Comparison of ENCODE assay signal across 22 cellular contexts in genomic region chr14:94394025-94394493, GRCh38. TPM values are rescaled to one million over a fixed set of nuclear protein-coding genes. Genes with fewer than 3 reads are reported as not detected.
DNase-seq lines count a peak whose midpoint lies in the region; ATAC-seq, FAIRE-seq and TF ChIP-seq lines count a peak whose summit lies in the region.
"Had no signal": no experiment of that assay in that cellular context is flagged by ENCODE, and none has a peak within 500 bp of the region (broad histone marks: within the 10 kb centered on the region; RNA-seq: fewer than 3 reads in every experiment).

No MANE protein-coding gene starts in this region.

- POLR2A ChIA-PET in A549 (lab: Yijun Ruan, JAX): no interaction called here

- H3K27me3 Mint-ChIP-seq in CD14-positive monocyte (ENCODE audit: low read depth in 3 of 3): peaks cover 0 to 4% (median 0%) of the 10 kb centered on the region in 3 donors
- H3K27me3 Mint-ChIP-seq: activated CD4-positive, alpha-beta T cell treated with anti-CD3 and anti-CD28 coated beads, Interleukin-2, amount 10 ng/mL, durations not matched to agents 7 days and 5 days had no signal

- 0 out of 3 replicates have a peak, but pooled peaks cover 5% of the 10 kb centered on the region for H3K4me1 ChIP-seq in A549
- H3K4me1 ChIP-seq in body of pancreas: peaks cover 66% of the 10 kb centered on the region
- peaks cover 0 to 8% of the 10 kb centered on the region in 2 donors for H3K4me1 ChIP-seq in muscle layer of duodenum (ENCODE audit: control insufficient read depth in 1 of 2, insufficient read depth in 2 of 2, low read length in 2 of 2)

- ATAC-seq in A549: no peak
- ATAC-seq in body of pancreas: no peak
- no peak for ATAC-seq in HG03457 (IDR thresholded peaks at IDR 0.05; ENCODE audit: unreplicated experiment)

- H3K27ac Mint-ChIP-seq in CD14-positive monocyte: peak overlapping the region; percentile 98 to 99 (median 99)

- DNase-seq in A549 (ENCODE audit: low read depth in 1 of 2, low spot score in 1 of 2): no peak
- DNase-seq in CD14-positive monocyte (ENCODE audit: low spot score): no peak
- DNase-seq in body of pancreas: peak in 1 of 4 donors; percentile 36
- DNase-seq in NCI-H146 (lab: John Stamatoyannopoulos, UW): no peak
- DNase-seq in T-helper 9 cell: no peak
- no peak for DNase-seq in NCI-H524 (lab: John Stamatoyannopoulos, UW)
- DNase-seq: activated CD4-positive, alpha-beta T cell treated with anti-CD3 and anti-CD28 coated beads, Interleukin-2, amount 10 ng/mL, durations not matched to agents 7 days and 5 days; activated effector memory CD4-positive, alpha-beta T cell treated with Interleukin-2 at 50 U/mL for 16 hours; DMS153; effector memory CD4-positive, alpha-beta T cell; Karpas-422; kidney glomerular epithelial cell; NCI-H1436; NCI-H345; SHP77 treated with DMSO at 0.1 percent for 48 hours; stimulated activated CD4-positive, alpha-beta T cell treated with anti-CD3 and anti-CD28 coated beads, Interleukin-12 subunit alpha, Interleukin-12 subunit beta, amount 100 ng/mL, for 4 hours had no signal

- 44% methylated on average over 8 of the region's 8 CpGs for WGBS in A549 (ENCODE audit: missing lambda C conversion rate)
- 49 to 58% methylated on average over 8 of the region's 8 CpGs for WGBS in body of pancreas, 2 donors

- peak overlapping the region in 1 of 2 donors; percentile 65 for H3K4me3 Mint-ChIP-seq in CD14-positive monocyte
- H3K4me3 Mint-ChIP-seq: activated CD4-positive, alpha-beta T cell treated with anti-CD3 and anti-CD28 coated beads, Interleukin-2, amount 10 ng/mL, durations not matched to agents 7 days and 5 days had no signal

- H3K27ac ChIP-seq in A549: no peak overlapping the region
- peak overlapping the region in 3 of 4 donors; percentile 56 to 79 (median 78) for H3K27ac ChIP-seq in body of pancreas
- H3K27ac ChIP-seq in muscle layer of duodenum (ENCODE audit: low read length): peak overlapping the region; percentile 32
- H3K27ac ChIP-seq: brain microvascular endothelial cell had no signal

- H3K4me2 ChIP-seq in A549: no peak overlapping the region

- H3K36me3 Mint-ChIP-seq in CD14-positive monocyte: peaks cover 0 to 20% of the 10 kb centered on the region in 2 donors

- TF ChIP-seq CTCF in A549 (IDR thresholded peaks at IDR 0.05): no peak
- TF ChIP-seq CTCF in CD14-positive monocyte (IDR thresholded peaks at IDR 0.05): no peak
- TF ChIP-seq CTCF in body of pancreas (IDR thresholded peaks at IDR 0.05): peak in 1 of 7 experiments; percentile 5

- H3K4me3 ChIP-seq in A549: no peak overlapping the region
- H3K4me3 ChIP-seq in body of pancreas: no peak overlapping the region
- no peak overlapping the region for H3K4me3 ChIP-seq in muscle layer of duodenum (ENCODE audit: low read depth in 1 of 2, low read length in 2 of 2)

- H3K27me3 ChIP-seq in body of pancreas (no peaks in the 10 kb centered on the region), muscle layer of duodenum (ENCODE audit: low read depth, low read length) (no peaks in the 10 kb centered on the region)
- H3K27me3 ChIP-seq: brain microvascular endothelial cell had no signal

- H3K9me3 ChIP-seq in A549: no peaks in the 10 kb centered on the region
- H3K9me3 ChIP-seq in body of pancreas: no peaks in the 10 kb centered on the region
- no peaks in the 10 kb centered on the region for H3K9me3 ChIP-seq in muscle layer of duodenum (ENCODE audit: control insufficient read depth in 1 of 2, low read length in 2 of 2)

- H3K9me3 Mint-ChIP-seq in CD14-positive monocyte: peaks cover 0 to 3% (median 0%) of the 10 kb centered on the region in 7 donors
- H3K9me3 Mint-ChIP-seq: activated CD4-positive, alpha-beta T cell treated with anti-CD3 and anti-CD28 coated beads, Interleukin-2, amount 10 ng/mL, durations not matched to agents 7 days and 5 days had no signal

- intact Hi-C loops in CD14-positive monocyte (cut with micrococcal nuclease) (loop anchor here in 1 of 2 donors (5.0 kb wide), 1 partner anchor 437 kb away; no protein-coding TSS in a partner anchor), body of pancreas (cut with DNase I) (no loop called here)

- no peaks in the 10 kb centered on the region for H3K36me3 ChIP-seq in body of pancreas (replicated peaks in 1 of 2; ENCODE audit: insufficient read depth in 1 of 2, low read depth in 2 of 2)
- H3K36me3 ChIP-seq in muscle layer of duodenum (ENCODE audit: control insufficient read depth in 1 of 2, insufficient read depth in 2 of 2, low read length in 2 of 2): no peaks in the 10 kb centered on the region
- H3K36me3 ChIP-seq: brain microvascular endothelial cell had no signal

- TF ChIP-seq EP300 in A549 (IDR thresholded peaks at IDR 0.05): no peak

- TF ChIP-seq POLR2A in A549 (IDR thresholded peaks at IDR 0.05; ENCODE audit: low read length) (no peak), body of pancreas (IDR thresholded peaks at IDR 0.05) (no peak)

- FAIRE-seq in A549 (lab: Jason Lieb, UNC): no peak

- no peak for TF ChIP-seq RAD21 in A549 (conservative IDR thresholded peaks at IDR 0.05 in 1 of 2, IDR thresholded peaks at IDR 0.05 in 1 of 2)

- CTCF ChIA-PET in A549 (lab: Yijun Ruan, JAX): no interaction called here

- H3K4me1 Mint-ChIP-seq in CD14-positive monocyte: peaks cover 83% of the 10 kb centered on the region

TF ChIP-seq in A549, 52 proteins besides CTCF, POLR2A, EP300 and RAD21:
- TF ChIP-seq EHF (CRISPR knock-in tag; IDR thresholded peaks at IDR 0.05) (no peak), KDM1A (IDR thresholded peaks at IDR 0.05; ENCODE audit: low read depth) (peak; percentile 56; the same call in 1 of the 2 replicates)
TF ChIP-seq in A549: peak in this region for 1.

RNA-seq across cellular contexts. Expression of gene SERPINA1, which starts 5.7 kb away (rescaled TPM):
- polyA plus RNA-seq in A549 (2011; rRNA removed) (2.2 and 4.1 TPM in 2 replicates), A549 (2017; fragmentation: RNase III; extraction: RNeasy Plus Mini Kit Qiagen cat#74134 plus additional on column Dnase treatment) (0.24 to 0.34 TPM (median 0.26 TPM) in 3 replicates), CD14-positive monocyte (1,000 to 10,000 TPM; 1,278 to 2,042 TPM)
- polyA plus RNA-seq in A549 (2012; cell fraction: cytosol; rRNA removed): 0.12 and 0.19 TPM in 2 replicates
- 0.13 and 0.48 TPM in 2 replicates for polyA plus RNA-seq in A549 (2012; cell fraction: nucleus; rRNA removed)
- 0.58 and 2.4 TPM in 2 replicates for polyA minus RNA-seq in A549 (2011; rRNA and poly(A)+ RNA removed)
- 10 to 100 TPM; 77.8 to 86.4 TPM for total RNA-seq in body of pancreas

RNA-seq across cellular contexts. Expression of gene SERPINA2, which starts 27.6 kb away (rescaled TPM):
- polyA plus RNA-seq in A549 (2011; rRNA removed) (not detected in 2 replicates), A549 (2017; fragmentation: RNase III; extraction: RNeasy Plus Mini Kit Qiagen cat#74134 plus additional on column Dnase treatment) (not detected in 3 replicates), CD14-positive monocyte (not detected)
- polyA plus RNA-seq in A549 (2012; cell fraction: cytosol; rRNA removed): not detected in 2 replicates
- not detected in 2 replicates for polyA plus RNA-seq in A549 (2012; cell fraction: nucleus; rRNA removed)
- polyA minus RNA-seq in A549 (2011; rRNA and poly(A)+ RNA removed): not detected in 2 replicates
- not detected for total RNA-seq in body of pancreas
- total RNA-seq: activated CD4-positive, alpha-beta T cell treated with anti-CD3 and anti-CD28 coated beads, Interleukin-2, amount 10 ng/mL, durations not matched to agents 7 days and 5 days; posterior vena cava; T-helper 2 cell treated with Interferon-gamma antibody and Interleukin-4, amounts not matched to agents 100 ng/mL and 5 ng/mL, for 36 hours had no signal
- polyA plus RNA-seq: BJ had no signal

RNA-seq across cellular contexts. Expression of gene SERPINA11, which starts 58.5 kb away (rescaled TPM):
- polyA plus RNA-seq in A549 (2011; rRNA removed) (not detected in 2 replicates), A549 (2017; fragmentation: RNase III; extraction: RNeasy Plus Mini Kit Qiagen cat#74134 plus additional on column Dnase treatment) (not detected in 3 replicates), CD14-positive monocyte (not detected)
- polyA plus RNA-seq in A549 (2012; cell fraction: cytosol; rRNA removed): not detected in 2 replicates
- not detected in 2 replicates for polyA plus RNA-seq in A549 (2012; cell fraction: nucleus; rRNA removed)
- not detected in 2 replicates for polyA minus RNA-seq in A549 (2011; rRNA and poly(A)+ RNA removed)
- total RNA-seq in body of pancreas: not detected
- total RNA-seq: activated CD4-positive, alpha-beta T cell treated with anti-CD3 and anti-CD28 coated beads, Interleukin-2, amount 10 ng/mL, durations not matched to agents 7 days and 5 days; posterior vena cava; T-helper 2 cell treated with Interferon-gamma antibody and Interleukin-4, amounts not matched to agents 100 ng/mL and 5 ng/mL, for 36 hours had no signal
- polyA plus RNA-seq: BJ had no signal

Comparison
In these comparisons a context has a peak if more than half of its experiments do, and no peak if none do; other contexts are left out.
1. H3K27ac ChIP-seq: peak in body of pancreas (3 of 4) and muscle layer of duodenum (single experiment); none in A549 (0 of 2).
2. RNA of gene SERPINA1, which starts 5.7 kb away (polyA plus RNA-seq): 1,278 to 2,042 TPM in CD14-positive monocyte; 0.12 to 4.1 TPM in A549; every median in the first group is over 100 times any median in the second.